10 cellular contexts compared by ENCODE assay signal in the genomic region with DNA sequence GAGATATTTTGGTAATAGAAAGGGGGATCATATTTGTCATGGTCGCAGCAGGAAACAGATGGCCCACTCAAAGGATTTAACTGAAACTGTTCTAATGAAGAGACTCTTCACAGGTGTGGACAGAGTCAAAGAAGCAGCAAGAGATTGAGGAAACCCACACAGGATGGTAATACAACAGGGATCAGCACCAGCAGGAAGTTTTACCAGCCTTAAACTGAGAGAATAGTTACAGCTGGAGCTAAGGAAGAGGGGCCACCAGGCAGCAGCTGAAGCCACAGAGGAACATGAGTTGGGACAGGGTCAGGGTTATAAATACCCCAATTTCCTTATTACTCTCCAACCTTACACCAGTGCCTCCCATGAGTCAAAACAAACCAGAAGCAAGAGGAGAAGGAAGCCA.
A peak's percentile ranks its signal among the peaks of the same experiment; 100 is the strongest.
DNase-seq lines count a peak whose midpoint lies in the region; ATAC-seq and TF ChIP-seq lines count a peak whose summit lies in the region.
"Had no signal": no experiment of that assay in that cellular context is flagged by ENCODE, and none has a peak within 500 bp of the region (broad histone marks: within the 10 kb centered on the region; RNA-seq: fewer than 3 reads in every experiment).

No MANE protein-coding gene starts in this region.

- intact Hi-C loops in lower lobe of right lung (cut with DNase I) = no loop called here

- no peak overlapping the region for H3K4me3 Mint-ChIP-seq in GM23338
- no peak overlapping the region for H3K4me3 Mint-ChIP-seq in CD8-positive, alpha-beta memory T cell
- H3K4me3 Mint-ChIP-seq: activated CD4-positive, alpha-beta memory T cell treated with anti-CD3 and anti-CD28 coated beads, Interleukin-2, amount 10 ng/mL, durations not matched to agents 7 days and 5 days had no signal

- H4K20me1 ChIP-seq in GM23338 (replicated peaks; ENCODE audit: insufficient read depth) = no peaks in the 10 kb centered on the region

- no peak overlapping the region for H2AFZ ChIP-seq in GM23338

- peak; percentile 19 for ATAC-seq in GM18858 (IDR thresholded peaks at IDR 0.05; ENCODE audit: unreplicated experiment)
- peak; percentile 34 for ATAC-seq in GM21529 (IDR thresholded peaks at IDR 0.05; ENCODE audit: unreplicated experiment)
- peak; percentile 17 for ATAC-seq in HG03175 (IDR thresholded peaks at IDR 0.05; ENCODE audit: unreplicated experiment)
- ATAC-seq in lower lobe of right lung = peak in 1 of 2 donors; percentile 18
- ATAC-seq in GM23338 = no peak
- ATAC-seq: activated naive CD4-positive, alpha-beta T cell treated with anti-CD3 and anti-CD28 coated beads, Interleukin-2, amount 50 U/mL, for 72 hours had no signal

- H3K4me1 ChIP-seq in lower lobe of right lung (peaks cover 11% of the 10 kb centered on the region), GM23338 (ENCODE audit: insufficient read depth) (peaks cover 19% of the 10 kb centered on the region)
- H3K4me1 ChIP-seq in CD8-positive, alpha-beta memory T cell (ENCODE audit: insufficient read depth, low read length) = no peaks in the 10 kb centered on the region

- TF ChIP-seq CTCF in lower lobe of right lung (IDR thresholded peaks at IDR 0.05) = no peak
- TF ChIP-seq CTCF in GM23338 (conservative IDR thresholded peaks at IDR 0.05; ENCODE audit: low read depth in 2 of 2) = no peak

- H3K9me2 ChIP-seq in GM23338 (ENCODE audit: insufficient read depth) = peaks cover 7% of the 10 kb centered on the region; the same call in 1 of the 2 replicates

- no peak overlapping the region for H3K4me2 ChIP-seq in GM23338

- H3K79me2 ChIP-seq in GM23338 (replicated peaks; ENCODE audit: insufficient read depth) = no peaks in the 10 kb centered on the region

- POLR2A ChIA-PET in CD8-positive, alpha-beta memory T cell (lab: Charles Lee) = no interaction called here

- H3K36me3 Mint-ChIP-seq in GM23338 (ENCODE audit: low read depth) = no peaks in the 10 kb centered on the region
- no peaks in the 10 kb centered on the region for H3K36me3 Mint-ChIP-seq in CD8-positive, alpha-beta memory T cell
- H3K36me3 Mint-ChIP-seq: activated naive CD4-positive, alpha-beta T cell treated with anti-CD3 and anti-CD28 coated beads, Interleukin-2, amount 50 U/mL, for 72 hours had no signal

- H3K27ac Mint-ChIP-seq in GM23338 = no peak overlapping the region
- no peak overlapping the region for H3K27ac Mint-ChIP-seq in CD8-positive, alpha-beta memory T cell
- H3K27ac Mint-ChIP-seq: activated CD4-positive, alpha-beta memory T cell treated with anti-CD3 and anti-CD28 coated beads, Interleukin-2, amount 10 ng/mL, durations not matched to agents 7 days and 5 days; activated naive CD4-positive, alpha-beta T cell treated with anti-CD3 and anti-CD28 coated beads, Interleukin-2, amount 50 U/mL, for 72 hours had no signal

- H3K36me3 ChIP-seq in lower lobe of right lung (no peaks in the 10 kb centered on the region), GM23338 (ENCODE audit: insufficient read depth) (no peaks in the 10 kb centered on the region)
- no peaks in the 10 kb centered on the region for H3K36me3 ChIP-seq in CD8-positive, alpha-beta memory T cell (ENCODE audit: insufficient read depth, low read length)

- CTCF ChIA-PET in CD8-positive, alpha-beta memory T cell (lab: Charles Lee) = no interaction called here

- H3K27ac ChIP-seq in lower lobe of right lung (peak overlapping the region; percentile 29), GM23338 (ENCODE audit: low read depth) (no peak overlapping the region)
- H3K27ac ChIP-seq in CD8-positive, alpha-beta memory T cell (ENCODE audit: low read depth, low read length) = no peak overlapping the region

- no peaks in the 10 kb centered on the region for H3K9me3 Mint-ChIP-seq in GM23338
- peaks cover 0 to 4% (median 0%) of the 10 kb centered on the region in 5 donors for H3K9me3 Mint-ChIP-seq in CD8-positive, alpha-beta memory T cell
- H3K9me3 Mint-ChIP-seq: activated CD4-positive, alpha-beta memory T cell treated with anti-CD3 and anti-CD28 coated beads, Interleukin-2, amount 10 ng/mL, durations not matched to agents 7 days and 5 days had no signal

- H3K4me1 Mint-ChIP-seq in GM23338 = peaks cover 26% of the 10 kb centered on the region
- H3K4me1 Mint-ChIP-seq in CD8-positive, alpha-beta memory T cell = no peaks in the 10 kb centered on the region
- H3K4me1 Mint-ChIP-seq: activated CD4-positive, alpha-beta memory T cell treated with anti-CD3 and anti-CD28 coated beads, Interleukin-2, amount 10 ng/mL, durations not matched to agents 7 days and 5 days had no signal

- H3K27me3 Mint-ChIP-seq in GM23338 (ENCODE audit: insufficient read depth, low read depth, poor library complexity) = peaks cover 2% of the 10 kb centered on the region
- no peaks in the 10 kb centered on the region for H3K27me3 Mint-ChIP-seq in CD8-positive, alpha-beta memory T cell
- H3K27me3 Mint-ChIP-seq: activated CD4-positive, alpha-beta memory T cell treated with anti-CD3 and anti-CD28 coated beads, Interleukin-2, amount 10 ng/mL, durations not matched to agents 7 days and 5 days had no signal

- H3K27me3 ChIP-seq in lower lobe of right lung (ENCODE audit: low read depth) = no peaks in the 10 kb centered on the region
- peaks cover 6% of the 10 kb centered on the region; the same call in 1 of the 2 replicates for H3K27me3 ChIP-seq in GM23338 (ENCODE audit: insufficient read depth)
- no peaks in the 10 kb centered on the region for H3K27me3 ChIP-seq in CD8-positive, alpha-beta memory T cell (ENCODE audit: insufficient read depth, low read length, poor library complexity, severe bottlenecking)

- H3K9me3 ChIP-seq in lower lobe of right lung = no peaks in the 10 kb centered on the region
- no peaks in the 10 kb centered on the region for H3K9me3 ChIP-seq in CD8-positive, alpha-beta memory T cell (ENCODE audit: low read length)

- DNase-seq in lower lobe of right lung (no peak), NCI-H510A treated with DMSO at 0.1 percent for 48 hours (lab: John Stamatoyannopoulos, UW) (no peak), GM23338 (ENCODE audit: low spot score) (no peak)
- no peak for DNase-seq in CD8-positive, alpha-beta memory T cell
- no peak for DNase-seq in activated CD4-positive, alpha-beta T cell treated with anti-CD3 and anti-CD28 coated beads for 4 hours
- DNase-seq: activated CD4-positive, alpha-beta memory T cell treated with anti-CD3 and anti-CD28 coated beads, Interleukin-2, amount 10 ng/mL, durations not matched to agents 7 days and 5 days had no signal

- H3K4me3 ChIP-seq in lower lobe of right lung (no peak overlapping the region), GM23338 (no peak overlapping the region)
- no peak overlapping the region for H3K4me3 ChIP-seq in CD8-positive, alpha-beta memory T cell (ENCODE audit: low read length)

- no peaks in the 10 kb centered on the region for H3F3A ChIP-seq in GM23338 (replicated peaks; ENCODE audit: low read depth)

TF ChIP-seq in GM23338, 12 proteins besides CTCF, POLR2A, EP300 and RAD21 (continues in another document):
- TF ChIP-seq JUNB (IDR thresholded peaks at IDR 0.05; ENCODE audit: unreplicated experiment) (no peak), EZH2phosphoT487 (IDR thresholded peaks at IDR 0.05; ENCODE audit: unreplicated experiment) (no peak)
